In the genomic region with DNA sequence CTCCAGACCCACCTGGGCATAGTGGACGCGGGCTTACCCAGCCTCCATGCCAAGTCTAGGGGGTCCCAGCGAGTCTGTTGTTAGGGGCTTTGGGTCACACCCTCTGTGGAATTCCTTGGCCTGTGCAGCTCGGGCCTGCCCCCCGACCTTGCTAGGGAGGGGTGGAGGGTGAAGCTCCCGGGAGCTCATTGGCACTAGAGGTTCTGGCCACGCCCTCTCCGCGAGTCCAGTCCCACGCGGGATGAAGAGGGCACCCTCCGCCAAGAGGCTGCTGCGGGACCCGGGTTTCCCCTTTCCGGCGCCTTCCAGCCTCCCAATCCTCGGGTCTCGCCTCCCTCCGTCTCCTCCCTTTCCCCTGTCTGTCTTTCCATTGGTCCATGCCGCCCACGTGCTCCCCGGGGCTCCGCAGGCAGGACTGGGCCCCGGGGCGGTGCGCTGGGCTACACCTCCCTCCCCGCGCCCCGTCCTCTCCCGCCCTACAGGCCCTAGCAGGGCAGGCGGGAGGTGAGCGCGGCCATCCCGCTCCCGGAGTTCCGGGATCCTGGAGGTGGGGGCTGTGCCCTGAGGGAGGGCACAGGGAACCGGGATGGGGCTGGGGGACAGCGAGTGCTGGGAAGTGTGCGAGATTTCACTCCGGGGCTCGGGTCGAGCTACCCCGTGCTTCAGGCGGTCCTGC, we compare ENCODE assay signal across 8 cellular contexts. TPM values are rescaled to one million over a fixed set of nuclear protein-coding genes. Genes with fewer than 3 reads are reported as not detected.
DNase-seq lines count a peak whose midpoint lies in the region; ATAC-seq lines count a peak whose summit lies in the region.

No MANE protein-coding gene starts in this region.

- no peaks in the 10 kb centered on the region for H3K27me3 Mint-ChIP-seq in naive thymus-derived CD4-positive, alpha-beta T cell
- no peaks in the 10 kb centered on the region for H3K27me3 Mint-ChIP-seq in stimulated activated memory B cell treated with anti-CD40 and anti-IgM and Interleukin-4, amounts not matched to agents 10 μg/mL and 1 μg/mL and 100 μg/mL, for 72 hours

- intact Hi-C loops in naive thymus-derived CD4-positive, alpha-beta T cell (cut with micrococcal nuclease): loop anchor here (1.0 to 10.0 kb wide), 14 partner anchors 80 to 728 kb away; partner anchors contain the start of genes RIT1 (in 2 of the 2), ASH1L (in 1 of the 2), CKS1B (in 1 of the 2) and KRTCAP2 (in 1 of the 2)

- H3K4me1 ChIP-seq in naive thymus-derived CD4-positive, alpha-beta T cell (ENCODE audit: control insufficient read depth in 2 of 2, insufficient read depth in 2 of 2, low read length in 2 of 2): peaks cover 0 to 12% of the 10 kb centered on the region in 2 donors

- POLR2A ChIA-PET in naive thymus-derived CD4-positive, alpha-beta T cell (lab: Charles Lee): interaction anchor here (0.6 to 3.9 kb wide), 13 partner anchors 8 to 493 kb away, joined by 3 to 18 read pairs (median 5); partner anchors contain the start of genes ASH1L, CLK2, FDPS and SCAMP3

- DNase-seq in DMS79 (lab: John Stamatoyannopoulos, UW): peak; percentile 89
- peak; percentile 96 to 98 for DNase-seq in Kasumi-1 (lab: John Stamatoyannopoulos, UW)
- DNase-seq in RKO (ENCODE audit: low spot score): peak; percentile 95
- DNase-seq in activated T-helper 1 cell treated with anti-CD3 and anti-CD28 coated beads, Interleukin-2, amount 50 U/mL, for 16 hours (ENCODE audit: low read depth in 1 of 2, low spot score in 1 of 2): peak; percentile 61 to 80
- peak; percentile 98 for DNase-seq in fibroblast of gingiva (ENCODE audit: low read depth)
- DNase-seq in naive thymus-derived CD4-positive, alpha-beta T cell: peak; percentile 75 to 95 (median 80)

- H3K36me3 Mint-ChIP-seq in naive thymus-derived CD4-positive, alpha-beta T cell: peaks cover 0 to 1% (median 0%) of the 10 kb centered on the region in 5 donors
- peaks cover 21% of the 10 kb centered on the region for H3K36me3 Mint-ChIP-seq in stimulated activated memory B cell treated with anti-CD40 and anti-IgM and Interleukin-4, amounts not matched to agents 10 μg/mL and 1 μg/mL and 100 μg/mL, for 72 hours

- peak; percentile 51 for ATAC-seq in GM21825 (IDR thresholded peaks at IDR 0.05; ENCODE audit: unreplicated experiment)
- ATAC-seq in naive thymus-derived CD4-positive, alpha-beta T cell: peak; percentile 86
- peak; percentile 88 for ATAC-seq in stimulated activated memory B cell treated with anti-CD40 and anti-IgM and Interleukin-4, amounts not matched to agents 10 μg/mL and 1 μg/mL and 100 μg/mL, for 72 hours

- peak overlapping the region; percentile 80 to 91 (median 89) for H3K4me3 Mint-ChIP-seq in naive thymus-derived CD4-positive, alpha-beta T cell
- peak overlapping the region; percentile 84 for H3K4me3 Mint-ChIP-seq in stimulated activated memory B cell treated with anti-CD40 and anti-IgM and Interleukin-4, amounts not matched to agents 10 μg/mL and 1 μg/mL and 100 μg/mL, for 72 hours

- H3K4me1 Mint-ChIP-seq in naive thymus-derived CD4-positive, alpha-beta T cell: peaks cover 24 to 36% (median 31%) of the 10 kb centered on the region in 7 donors
- H3K4me1 Mint-ChIP-seq in stimulated activated memory B cell treated with anti-CD40 and anti-IgM and Interleukin-4, amounts not matched to agents 10 μg/mL and 1 μg/mL and 100 μg/mL, for 72 hours: peaks cover 46% of the 10 kb centered on the region

- H3K36me3 ChIP-seq in naive thymus-derived CD4-positive, alpha-beta T cell (ENCODE audit: control insufficient read depth in 2 of 3, insufficient read depth in 3 of 3, low read length in 3 of 3): peaks cover 0 to 8% (median 0%) of the 10 kb centered on the region in 3 experiments

- peak overlapping the region; percentile 90 for H3K27ac ChIP-seq in naive thymus-derived CD4-positive, alpha-beta T cell (ENCODE audit: low read depth, low read length)

- peak overlapping the region; percentile 100 for H3K4me3 ChIP-seq in naive thymus-derived CD4-positive, alpha-beta T cell (ENCODE audit: low read length)

- H3K27ac Mint-ChIP-seq in naive thymus-derived CD4-positive, alpha-beta T cell: peak overlapping the region; percentile 44 to 86 (median 73)
- H3K27ac Mint-ChIP-seq in stimulated activated memory B cell treated with anti-CD40 and anti-IgM and Interleukin-4, amounts not matched to agents 10 μg/mL and 1 μg/mL and 100 μg/mL, for 72 hours: peak overlapping the region; percentile 79

- no peaks in the 10 kb centered on the region for H3K9me3 ChIP-seq in naive thymus-derived CD4-positive, alpha-beta T cell (ENCODE audit: control insufficient read depth in 2 of 3, low read length in 3 of 3)

- no peaks in the 10 kb centered on the region for H3K9me3 Mint-ChIP-seq in naive thymus-derived CD4-positive, alpha-beta T cell
- no peaks in the 10 kb centered on the region for H3K9me3 Mint-ChIP-seq in stimulated activated memory B cell treated with anti-CD40 and anti-IgM and Interleukin-4, amounts not matched to agents 10 μg/mL and 1 μg/mL and 100 μg/mL, for 72 hours

- CTCF ChIA-PET in naive thymus-derived CD4-positive, alpha-beta T cell (lab: Charles Lee): interaction anchor here (1.0 to 9.4 kb wide), 9 partner anchors 8 to 81 kb away, joined by 4 to 105 read pairs (median 5); partner anchors contain the start of gene ENTREP3

- H3K27me3 ChIP-seq in naive thymus-derived CD4-positive, alpha-beta T cell (ENCODE audit: control insufficient read depth in 2 of 2, insufficient read depth in 2 of 2, low read length in 2 of 2): no peaks in the 10 kb centered on the region

RNA-seq across cellular contexts. Expression of gene RUSC1, which starts 3.5 kb away (rescaled TPM):
- 10 to 100 TPM; 14.9 to 26.8 (median 15.7) TPM for total RNA-seq in naive thymus-derived CD4-positive, alpha-beta T cell
- 1 to 10 TPM; 6.8 to 7.7 TPM for polyA plus RNA-seq in naive thymus-derived CD4-positive, alpha-beta T cell

RNA-seq across cellular contexts. Expression of gene FDPS, which starts 15.5 kb away (rescaled TPM):
- 100 to 1,000 TPM in 1 of 5 experiments, 10 to 100 TPM in 4; 58.5 to 193 (median 79.0) TPM for total RNA-seq in naive thymus-derived CD4-positive, alpha-beta T cell
- polyA plus RNA-seq in naive thymus-derived CD4-positive, alpha-beta T cell: 100 to 1,000 TPM in 1 of 2 donors, 10 to 100 TPM in 1; 99.3 to 102 TPM

RNA-seq across cellular contexts. Expression of gene PKLR, which starts 22.9 kb away (rescaled TPM):
- not detected for total RNA-seq in naive thymus-derived CD4-positive, alpha-beta T cell
- under 1 TPM in 1 of 2 donors, not detected in 1; 0.06 TPM for polyA plus RNA-seq in naive thymus-derived CD4-positive, alpha-beta T cell

RNA-seq across cellular contexts. Expression of gene HCN3, which starts 46.9 kb away (rescaled TPM):
- total RNA-seq in naive thymus-derived CD4-positive, alpha-beta T cell: 1 to 10 TPM; 1.6 to 3.3 (median 2.8) TPM
- polyA plus RNA-seq in naive thymus-derived CD4-positive, alpha-beta T cell: under 1 TPM in 1 of 2 donors, not detected in 1; 0.07 TPM

RNA-seq across cellular contexts. Expression of gene CLK2, which starts 50.9 kb away (rescaled TPM):
- 100 to 1,000 TPM in 2 of 5 experiments, 10 to 100 TPM in 3; 72.2 to 137 (median 94.7) TPM for total RNA-seq in naive thymus-derived CD4-positive, alpha-beta T cell
- 10 to 100 TPM; 16.7 to 31.0 TPM for polyA plus RNA-seq in naive thymus-derived CD4-positive, alpha-beta T cell

Comparison
In these comparisons a context has a peak if more than half of its experiments do, and no peak if none do; other contexts are left out.
1. Peak in every context shown above with its lines: DNase-seq, ATAC-seq, H3K4me3 ChIP-seq and H3K27ac ChIP-seq.